ENCODE assay signal across 1 cellular context in the genomic region with DNA sequence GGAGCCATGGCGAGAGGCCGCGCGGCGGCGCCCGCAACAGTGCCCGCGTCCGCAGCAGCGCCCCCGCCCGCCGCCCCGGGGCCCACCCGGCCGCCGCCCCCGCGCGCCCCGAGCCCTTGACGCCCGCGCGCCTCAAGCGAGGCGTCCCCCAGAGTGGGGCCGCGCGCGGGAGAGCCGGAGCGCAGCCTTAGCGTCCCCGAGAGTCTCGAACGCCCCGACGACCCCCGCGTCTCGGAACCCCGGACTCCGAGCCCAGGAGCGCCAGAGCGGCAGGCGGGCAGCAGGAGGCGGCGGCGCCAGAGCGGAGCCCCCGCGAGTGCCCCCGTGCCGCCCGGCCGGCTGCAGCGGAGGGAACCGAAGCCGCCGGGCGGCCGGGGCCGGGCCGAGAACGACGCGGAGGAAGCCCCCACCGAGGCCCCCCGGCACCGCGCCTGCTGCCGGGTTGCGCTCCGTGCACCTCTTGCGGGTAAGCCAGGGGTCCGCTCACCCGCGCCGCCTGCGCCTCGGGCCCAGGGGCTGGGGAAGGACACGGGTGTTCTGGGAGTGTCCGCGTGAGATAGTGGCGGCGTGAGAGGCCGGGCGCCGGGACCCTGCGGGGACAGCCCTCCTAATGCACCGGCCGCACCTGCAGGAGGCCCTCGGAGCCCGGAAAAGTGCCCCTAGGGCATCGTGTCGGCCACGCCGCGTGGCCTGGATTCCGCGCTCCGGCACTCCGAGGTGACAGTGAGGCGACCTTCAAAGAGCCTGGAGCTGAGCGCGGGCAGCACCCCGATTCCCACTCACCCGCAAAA.
TF ChIP-seq lines count a peak whose summit lies in the region.

No MANE protein-coding gene starts in this region.

TF ChIP-seq in K562, 482 proteins besides CTCF, POLR2A, EP300 and RAD21 (continued from another document and continues in another):
- TF ChIP-seq, protein P1, sequence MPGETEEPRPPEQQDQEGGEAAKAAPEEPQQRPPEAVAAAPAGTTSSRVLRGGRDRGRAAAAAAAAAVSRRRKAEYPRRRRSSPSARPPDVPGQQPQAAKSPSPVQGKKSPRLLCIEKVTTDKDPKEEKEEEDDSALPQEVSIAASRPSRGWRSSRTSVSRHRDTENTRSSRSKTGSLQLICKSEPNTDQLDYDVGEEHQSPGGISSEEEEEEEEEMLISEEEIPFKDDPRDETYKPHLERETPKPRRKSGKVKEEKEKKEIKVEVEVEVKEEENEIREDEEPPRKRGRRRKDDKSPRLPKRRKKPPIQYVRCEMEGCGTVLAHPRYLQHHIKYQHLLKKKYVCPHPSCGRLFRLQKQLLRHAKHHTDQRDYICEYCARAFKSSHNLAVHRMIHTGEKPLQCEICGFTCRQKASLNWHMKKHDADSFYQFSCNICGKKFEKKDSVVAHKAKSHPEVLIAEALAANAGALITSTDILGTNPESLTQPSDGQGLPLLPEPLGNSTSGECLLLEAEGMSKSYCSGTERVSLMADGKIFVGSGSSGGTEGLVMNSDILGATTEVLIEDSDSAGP (CRISPR knock-in tag; IDR thresholded peaks at IDR 0.05): 0 out of 2 replicates have a peak, but pooled peaks have one; percentile 13
- TF ChIP-seq, protein P2, sequence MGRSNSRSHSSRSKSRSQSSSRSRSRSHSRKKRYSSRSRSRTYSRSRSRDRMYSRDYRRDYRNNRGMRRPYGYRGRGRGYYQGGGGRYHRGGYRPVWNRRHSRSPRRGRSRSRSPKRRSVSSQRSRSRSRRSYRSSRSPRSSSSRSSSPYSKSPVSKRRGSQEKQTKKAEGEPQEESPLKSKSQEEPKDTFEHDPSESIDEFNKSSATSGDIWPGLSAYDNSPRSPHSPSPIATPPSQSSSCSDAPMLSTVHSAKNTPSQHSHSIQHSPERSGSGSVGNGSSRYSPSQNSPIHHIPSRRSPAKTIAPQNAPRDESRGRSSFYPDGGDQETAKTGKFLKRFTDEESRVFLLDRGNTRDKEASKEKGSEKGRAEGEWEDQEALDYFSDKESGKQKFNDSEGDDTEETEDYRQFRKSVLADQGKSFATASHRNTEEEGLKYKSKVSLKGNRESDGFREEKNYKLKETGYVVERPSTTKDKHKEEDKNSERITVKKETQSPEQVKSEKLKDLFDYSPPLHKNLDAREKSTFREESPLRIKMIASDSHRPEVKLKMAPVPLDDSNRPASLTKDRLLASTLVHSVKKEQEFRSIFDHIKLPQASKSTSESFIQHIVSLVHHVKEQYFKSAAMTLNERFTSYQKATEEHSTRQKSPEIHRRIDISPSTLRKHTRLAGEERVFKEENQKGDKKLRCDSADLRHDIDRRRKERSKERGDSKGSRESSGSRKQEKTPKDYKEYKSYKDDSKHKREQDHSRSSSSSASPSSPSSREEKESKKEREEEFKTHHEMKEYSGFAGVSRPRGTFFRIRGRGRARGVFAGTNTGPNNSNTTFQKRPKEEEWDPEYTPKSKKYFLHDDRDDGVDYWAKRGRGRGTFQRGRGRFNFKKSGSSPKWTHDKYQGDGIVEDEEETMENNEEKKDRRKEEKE (IDR thresholded peaks at IDR 0.05; ENCODE audit: borderline replicate concordance in 1 of 2, control insufficient read depth in 1 of 2, low read depth in 2 of 2, low read length in 1 of 2): no peak
- TF ChIP-seq YY1 (IDR thresholded peaks at IDR 0.05; ENCODE audit: borderline replicate concordance in 1 of 3, control insufficient read depth in 1 of 3, extremely low read depth in 1 of 3, insufficient read depth in 3 of 3, insufficient read length in 1 of 3, insufficient replicate concordance in 2 of 3, low read depth in 1 of 3, low read length in 2 of 3) (peak in 2 of 3 experiments; percentile 33 to 90), TSC22D4 (tag; IDR thresholded peaks at IDR 0.05) (no peak), PHTF2 (CRISPR knock-in tag; IDR thresholded peaks at IDR 0.05) (no peak), CC2D1A (IDR thresholded peaks at IDR 0.05) (no peak), CHD1 (IDR thresholded peaks at IDR 0.05; ENCODE audit: low read length) (peak; percentile 98), KDM5B (IDR thresholded peaks at IDR 0.05; ENCODE audit: insufficient replicate concordance, low read depth, low read length) (peak; percentile 76), SUPT5H (IDR thresholded peaks at IDR 0.05) (no peak), GATAD2B (IDR thresholded peaks at IDR 0.05; ENCODE audit: borderline replicate concordance) (peak; percentile 80; the same call in 1 of the 2 replicates), DPF2 (IDR thresholded peaks at IDR 0.05) (no peak), EP400 (IDR thresholded peaks at IDR 0.05) (peak; percentile 67), GABPB1 (CRISPR knock-in tag; IDR thresholded peaks at IDR 0.05) (peak; percentile 46; the same call in 1 of the 2 replicates), TEAD1 (CRISPR knock-in tag; IDR thresholded peaks at IDR 0.05) (no peak), SRSF9 (IDR thresholded peaks at IDR 0.05; ENCODE audit: borderline replicate concordance, low read depth, low read length) (no peak), ZNF589 (CRISPR knock-in tag; IDR thresholded peaks at IDR 0.05; ENCODE audit: low read depth) (no peak; the same call in 1 of the 2 replicates), NFE2L1 (tag; IDR thresholded peaks at IDR 0.05; ENCODE audit: borderline replicate concordance, low read depth) (no peak), ZNF384 (IDR thresholded peaks at IDR 0.05; ENCODE audit: low read depth, low read length) (no peak), ZSCAN29 (IDR thresholded peaks at IDR 0.05) (no peak)
- TF ChIP-seq, protein P3, sequence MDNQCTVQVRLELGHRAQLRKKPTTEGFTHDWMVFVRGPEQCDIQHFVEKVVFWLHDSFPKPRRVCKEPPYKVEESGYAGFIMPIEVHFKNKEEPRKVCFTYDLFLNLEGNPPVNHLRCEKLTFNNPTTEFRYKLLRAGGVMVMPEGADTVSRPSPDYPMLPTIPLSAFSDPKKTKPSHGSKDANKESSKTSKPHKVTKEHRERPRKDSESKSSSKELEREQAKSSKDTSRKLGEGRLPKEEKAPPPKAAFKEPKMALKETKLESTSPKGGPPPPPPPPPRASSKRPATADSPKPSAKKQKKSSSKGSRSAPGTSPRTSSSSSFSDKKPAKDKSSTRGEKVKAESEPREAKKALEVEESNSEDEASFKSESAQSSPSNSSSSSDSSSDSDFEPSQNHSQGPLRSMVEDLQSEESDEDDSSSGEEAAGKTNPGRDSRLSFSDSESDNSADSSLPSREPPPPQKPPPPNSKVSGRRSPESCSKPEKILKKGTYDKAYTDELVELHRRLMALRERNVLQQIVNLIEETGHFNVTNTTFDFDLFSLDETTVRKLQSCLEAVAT (IDR thresholded peaks at IDR 0.05): peak in 1 of 2 experiments; percentile 31; a peak in 1 of 4 replicates
- TF ChIP-seq, protein P4, sequence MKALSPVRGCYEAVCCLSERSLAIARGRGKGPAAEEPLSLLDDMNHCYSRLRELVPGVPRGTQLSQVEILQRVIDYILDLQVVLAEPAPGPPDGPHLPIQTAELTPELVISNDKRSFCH (CRISPR knock-in tag; IDR thresholded peaks at IDR 0.05): no peak
- TF ChIP-seq, protein P4 (tag; IDR thresholded peaks at IDR 0.05): peak; percentile 66; the same call in 1 of the 2 replicates
- TF ChIP-seq, protein P5, sequence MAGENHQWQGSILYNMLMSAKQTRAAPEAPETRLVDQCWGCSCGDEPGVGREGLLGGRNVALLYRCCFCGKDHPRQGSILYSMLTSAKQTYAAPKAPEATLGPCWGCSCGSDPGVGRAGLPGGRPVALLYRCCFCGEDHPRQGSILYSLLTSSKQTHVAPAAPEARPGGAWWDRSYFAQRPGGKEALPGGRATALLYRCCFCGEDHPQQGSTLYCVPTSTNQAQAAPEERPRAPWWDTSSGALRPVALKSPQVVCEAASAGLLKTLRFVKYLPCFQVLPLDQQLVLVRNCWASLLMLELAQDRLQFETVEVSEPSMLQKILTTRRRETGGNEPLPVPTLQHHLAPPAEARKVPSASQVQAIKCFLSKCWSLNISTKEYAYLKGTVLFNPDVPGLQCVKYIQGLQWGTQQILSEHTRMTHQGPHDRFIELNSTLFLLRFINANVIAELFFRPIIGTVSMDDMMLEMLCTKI (IDR thresholded peaks at IDR 0.05; ENCODE audit: partially characterized antibody): no peak
- TF ChIP-seq, protein P6, sequence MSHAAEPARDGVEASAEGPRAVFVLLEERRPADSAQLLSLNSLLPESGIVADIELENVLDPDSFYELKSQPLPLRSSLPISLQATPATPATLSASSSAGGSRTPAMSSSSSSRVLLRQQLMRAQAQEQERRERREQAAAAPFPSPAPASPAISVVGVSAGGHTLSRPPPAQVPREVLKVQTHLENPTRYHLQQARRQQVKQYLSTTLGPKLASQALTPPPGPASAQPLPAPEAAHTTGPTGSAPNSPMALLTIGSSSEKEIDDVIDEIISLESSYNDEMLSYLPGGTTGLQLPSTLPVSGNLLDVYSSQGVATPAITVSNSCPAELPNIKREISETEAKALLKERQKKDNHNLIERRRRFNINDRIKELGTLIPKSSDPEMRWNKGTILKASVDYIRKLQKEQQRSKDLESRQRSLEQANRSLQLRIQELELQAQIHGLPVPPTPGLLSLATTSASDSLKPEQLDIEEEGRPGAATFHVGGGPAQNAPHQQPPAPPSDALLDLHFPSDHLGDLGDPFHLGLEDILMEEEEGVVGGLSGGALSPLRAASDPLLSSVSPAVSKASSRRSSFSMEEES (CRISPR knock-in tag; IDR thresholded peaks at IDR 0.05): no peak
- TF ChIP-seq, protein P7, sequence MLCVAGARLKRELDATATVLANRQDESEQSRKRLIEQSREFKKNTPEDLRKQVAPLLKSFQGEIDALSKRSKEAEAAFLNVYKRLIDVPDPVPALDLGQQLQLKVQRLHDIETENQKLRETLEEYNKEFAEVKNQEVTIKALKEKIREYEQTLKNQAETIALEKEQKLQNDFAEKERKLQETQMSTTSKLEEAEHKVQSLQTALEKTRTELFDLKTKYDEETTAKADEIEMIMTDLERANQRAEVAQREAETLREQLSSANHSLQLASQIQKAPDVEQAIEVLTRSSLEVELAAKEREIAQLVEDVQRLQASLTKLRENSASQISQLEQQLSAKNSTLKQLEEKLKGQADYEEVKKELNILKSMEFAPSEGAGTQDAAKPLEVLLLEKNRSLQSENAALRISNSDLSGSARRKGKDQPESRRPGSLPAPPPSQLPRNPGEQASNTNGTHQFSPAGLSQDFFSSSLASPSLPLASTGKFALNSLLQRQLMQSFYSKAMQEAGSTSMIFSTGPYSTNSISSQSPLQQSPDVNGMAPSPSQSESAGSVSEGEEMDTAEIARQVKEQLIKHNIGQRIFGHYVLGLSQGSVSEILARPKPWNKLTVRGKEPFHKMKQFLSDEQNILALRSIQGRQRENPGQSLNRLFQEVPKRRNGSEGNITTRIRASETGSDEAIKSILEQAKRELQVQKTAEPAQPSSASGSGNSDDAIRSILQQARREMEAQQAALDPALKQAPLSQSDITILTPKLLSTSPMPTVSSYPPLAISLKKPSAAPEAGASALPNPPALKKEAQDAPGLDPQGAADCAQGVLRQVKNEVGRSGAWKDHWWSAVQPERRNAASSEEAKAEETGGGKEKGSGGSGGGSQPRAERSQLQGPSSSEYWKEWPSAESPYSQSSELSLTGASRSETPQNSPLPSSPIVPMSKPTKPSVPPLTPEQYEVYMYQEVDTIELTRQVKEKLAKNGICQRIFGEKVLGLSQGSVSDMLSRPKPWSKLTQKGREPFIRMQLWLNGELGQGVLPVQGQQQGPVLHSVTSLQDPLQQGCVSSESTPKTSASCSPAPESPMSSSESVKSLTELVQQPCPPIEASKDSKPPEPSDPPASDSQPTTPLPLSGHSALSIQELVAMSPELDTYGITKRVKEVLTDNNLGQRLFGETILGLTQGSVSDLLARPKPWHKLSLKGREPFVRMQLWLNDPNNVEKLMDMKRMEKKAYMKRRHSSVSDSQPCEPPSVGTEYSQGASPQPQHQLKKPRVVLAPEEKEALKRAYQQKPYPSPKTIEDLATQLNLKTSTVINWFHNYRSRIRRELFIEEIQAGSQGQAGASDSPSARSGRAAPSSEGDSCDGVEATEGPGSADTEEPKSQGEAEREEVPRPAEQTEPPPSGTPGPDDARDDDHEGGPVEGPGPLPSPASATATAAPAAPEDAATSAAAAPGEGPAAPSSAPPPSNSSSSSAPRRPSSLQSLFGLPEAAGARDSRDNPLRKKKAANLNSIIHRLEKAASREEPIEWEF (CRISPR knock-in tag; IDR thresholded peaks at IDR 0.05): 0 out of 2 replicates have a peak, but pooled peaks have one; percentile 30
- TF ChIP-seq, protein P8, sequence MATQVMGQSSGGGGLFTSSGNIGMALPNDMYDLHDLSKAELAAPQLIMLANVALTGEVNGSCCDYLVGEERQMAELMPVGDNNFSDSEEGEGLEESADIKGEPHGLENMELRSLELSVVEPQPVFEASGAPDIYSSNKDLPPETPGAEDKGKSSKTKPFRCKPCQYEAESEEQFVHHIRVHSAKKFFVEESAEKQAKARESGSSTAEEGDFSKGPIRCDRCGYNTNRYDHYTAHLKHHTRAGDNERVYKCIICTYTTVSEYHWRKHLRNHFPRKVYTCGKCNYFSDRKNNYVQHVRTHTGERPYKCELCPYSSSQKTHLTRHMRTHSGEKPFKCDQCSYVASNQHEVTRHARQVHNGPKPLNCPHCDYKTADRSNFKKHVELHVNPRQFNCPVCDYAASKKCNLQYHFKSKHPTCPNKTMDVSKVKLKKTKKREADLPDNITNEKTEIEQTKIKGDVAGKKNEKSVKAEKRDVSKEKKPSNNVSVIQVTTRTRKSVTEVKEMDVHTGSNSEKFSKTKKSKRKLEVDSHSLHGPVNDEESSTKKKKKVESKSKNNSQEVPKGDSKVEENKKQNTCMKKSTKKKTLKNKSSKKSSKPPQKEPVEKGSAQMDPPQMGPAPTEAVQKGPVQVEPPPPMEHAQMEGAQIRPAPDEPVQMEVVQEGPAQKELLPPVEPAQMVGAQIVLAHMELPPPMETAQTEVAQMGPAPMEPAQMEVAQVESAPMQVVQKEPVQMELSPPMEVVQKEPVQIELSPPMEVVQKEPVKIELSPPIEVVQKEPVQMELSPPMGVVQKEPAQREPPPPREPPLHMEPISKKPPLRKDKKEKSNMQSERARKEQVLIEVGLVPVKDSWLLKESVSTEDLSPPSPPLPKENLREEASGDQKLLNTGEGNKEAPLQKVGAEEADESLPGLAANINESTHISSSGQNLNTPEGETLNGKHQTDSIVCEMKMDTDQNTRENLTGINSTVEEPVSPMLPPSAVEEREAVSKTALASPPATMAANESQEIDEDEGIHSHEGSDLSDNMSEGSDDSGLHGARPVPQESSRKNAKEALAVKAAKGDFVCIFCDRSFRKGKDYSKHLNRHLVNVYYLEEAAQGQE (CRISPR knock-in tag; IDR thresholded peaks at IDR 0.05; ENCODE audit: low read depth): peak; percentile 75
- TF ChIP-seq, protein P9, sequence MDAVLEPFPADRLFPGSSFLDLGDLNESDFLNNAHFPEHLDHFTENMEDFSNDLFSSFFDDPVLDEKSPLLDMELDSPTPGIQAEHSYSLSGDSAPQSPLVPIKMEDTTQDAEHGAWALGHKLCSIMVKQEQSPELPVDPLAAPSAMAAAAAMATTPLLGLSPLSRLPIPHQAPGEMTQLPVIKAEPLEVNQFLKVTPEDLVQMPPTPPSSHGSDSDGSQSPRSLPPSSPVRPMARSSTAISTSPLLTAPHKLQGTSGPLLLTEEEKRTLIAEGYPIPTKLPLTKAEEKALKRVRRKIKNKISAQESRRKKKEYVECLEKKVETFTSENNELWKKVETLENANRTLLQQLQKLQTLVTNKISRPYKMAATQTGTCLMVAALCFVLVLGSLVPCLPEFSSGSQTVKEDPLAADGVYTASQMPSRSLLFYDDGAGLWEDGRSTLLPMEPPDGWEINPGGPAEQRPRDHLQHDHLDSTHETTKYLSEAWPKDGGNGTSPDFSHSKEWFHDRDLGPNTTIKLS (IDR thresholded peaks at IDR 0.05; ENCODE audit: borderline replicate concordance, low read depth): peak; percentile 50; the same call in 1 of the 2 replicates
